ENCODE assay signal across 32 cellular contexts in genomic region chr2:143850084-143850483, GRCh38.
"Had no signal": no experiment of that assay in that cellular context is flagged by ENCODE, and none has a peak within 500 bp of the region (broad histone marks: within the 10 kb centered on the region; RNA-seq: fewer than 3 reads in every experiment).

No MANE protein-coding gene starts in this region.

- FAIRE-seq: astrocyte, bronchial epithelial cell, endothelial cell of umbilical vein had no signal

- ATAC-seq: activated CD8-positive, alpha-beta T cell treated with anti-CD3 and anti-CD28 coated beads for 36 hours; activated T-cell treated with anti-CD3 and anti-CD28 coated beads, Interleukin-2, amount 50 U/mL, for 4 hours; activated T-helper 17 cell treated with anti-CD3 and anti-CD28 coated beads, Interleukin-2, amount 50 U/mL, for 72 hours; effector memory CD8-positive, alpha-beta T cell; gastroesophageal sphincter; WTC11 had no signal

- H3K36me3 Mint-ChIP-seq: activated naive CD8-positive, alpha-beta T cell; WTC11 had no signal

- H3K27ac ChIP-seq: brain microvascular endothelial cell, epithelial cell of prostate, esophagus squamous epithelium, gastroesophageal sphincter, VCaP had no signal

- H3K4me1 Mint-ChIP-seq: activated CD4-positive, alpha-beta T cell treated with anti-CD3 and anti-CD28 coated beads, Interleukin-2, amount 10 ng/mL, durations not matched to agents 7 days and 5 days; activated T-helper 17 cell treated with anti-CD3 and anti-CD28 coated beads, Interleukin-2, amount 50 U/mL, for 72 hours had no signal

- H3K27me3 ChIP-seq: brain microvascular endothelial cell, esophagus squamous epithelium, gastroesophageal sphincter had no signal

- H3K4me3 ChIP-seq: esophagus squamous epithelium, gastroesophageal sphincter had no signal

- H3K27ac Mint-ChIP-seq: activated CD4-positive, alpha-beta T cell treated with anti-CD3 and anti-CD28 coated beads, Interleukin-2, amount 10 ng/mL, durations not matched to agents 7 days and 5 days; activated CD8-positive, alpha-beta T cell treated with anti-CD3 and anti-CD28 coated beads for 36 hours; activated naive CD8-positive, alpha-beta T cell; activated T-helper 17 cell treated with anti-CD3 and anti-CD28 coated beads, Interleukin-2, amount 50 U/mL, for 72 hours; effector memory CD8-positive, alpha-beta T cell; WTC11 had no signal

- H3K9me3 Mint-ChIP-seq: activated CD8-positive, alpha-beta T cell treated with anti-CD3 and anti-CD28 coated beads for 36 hours; activated T-cell treated with anti-CD3 and anti-CD28 coated beads, Interleukin-2, amount 50 U/mL, for 4 hours; activated T-helper 17 cell treated with anti-CD3 and anti-CD28 coated beads, Interleukin-2, amount 50 U/mL, for 72 hours; central memory CD8-positive, alpha-beta T cell; effector memory CD8-positive, alpha-beta T cell; WTC11 had no signal

- H3K36me3 ChIP-seq: brain microvascular endothelial cell, esophagus squamous epithelium, gastroesophageal sphincter had no signal

- DNase-seq: activated CD4-positive, alpha-beta T cell treated with anti-CD3 and anti-CD28 coated beads for 1 hour; activated CD4-positive, alpha-beta T cell treated with anti-CD3 and anti-CD28 coated beads for 4 hours; activated CD4-positive, alpha-beta T cell treated with anti-CD3 and anti-CD28 coated beads, Interleukin-2, amount 10 ng/mL, durations not matched to agents 7 days and 5 days; activated CD4-positive, alpha-beta T cell treated with anti-CD3 and anti-CD28 coated beads, Interleukin-2, amount 50 U/mL, for 48 hours; activated CD8-positive, alpha-beta memory T cell treated with anti-CD3 and anti-CD28 coated beads for 24 hours; activated CD8-positive, alpha-beta T cell treated with anti-CD3 and anti-CD28 coated beads for 36 hours; activated effector memory CD4-positive, alpha-beta T cell treated with Interleukin-2 at 50 U/mL for 16 hours; activated gamma-delta T cell treated with Interleukin-2 at 50 U/mL for 16 hours; activated naive CD4-positive, alpha-beta T cell treated with anti-CD3 and anti-CD28 coated beads, Interleukin-2, amount 50 U/mL, for 16 hours; activated naive CD4-positive, alpha-beta T cell treated with Interleukin-2 at 50 U/mL for 16 hours; activated T-cell treated with anti-CD3 and anti-CD28 coated beads, Interleukin-2, amount 50 U/mL, for 4 hours; amniotic stem cell; anterior cingulate cortex; brain microvascular endothelial cell; cortex of kidney; dermis blood vessel endothelial cell; effector CD4-positive, alpha-beta T cell; effector memory CD8-positive, alpha-beta T cell; esophagus squamous epithelium; foreskin melanocyte; head of caudate nucleus; T-helper 2 cell had no signal

- H3K4me1 ChIP-seq: esophagus squamous epithelium, gastroesophageal sphincter had no signal

- H3K4me3 Mint-ChIP-seq: activated CD4-positive, alpha-beta T cell treated with anti-CD3 and anti-CD28 coated beads, Interleukin-2, amount 10 ng/mL, durations not matched to agents 7 days and 5 days; activated CD8-positive, alpha-beta T cell treated with anti-CD3 and anti-CD28 coated beads for 36 hours; activated naive CD8-positive, alpha-beta T cell; activated T-cell treated with anti-CD3 and anti-CD28 coated beads, Interleukin-2, amount 50 U/mL, for 4 hours; activated T-helper 17 cell treated with anti-CD3 and anti-CD28 coated beads, Interleukin-2, amount 50 U/mL, for 72 hours; central memory CD8-positive, alpha-beta T cell; effector memory CD8-positive, alpha-beta T cell; WTC11 had no signal
